Comparison of ENCODE assay signal across 8 cellular contexts in the genomic region with DNA sequence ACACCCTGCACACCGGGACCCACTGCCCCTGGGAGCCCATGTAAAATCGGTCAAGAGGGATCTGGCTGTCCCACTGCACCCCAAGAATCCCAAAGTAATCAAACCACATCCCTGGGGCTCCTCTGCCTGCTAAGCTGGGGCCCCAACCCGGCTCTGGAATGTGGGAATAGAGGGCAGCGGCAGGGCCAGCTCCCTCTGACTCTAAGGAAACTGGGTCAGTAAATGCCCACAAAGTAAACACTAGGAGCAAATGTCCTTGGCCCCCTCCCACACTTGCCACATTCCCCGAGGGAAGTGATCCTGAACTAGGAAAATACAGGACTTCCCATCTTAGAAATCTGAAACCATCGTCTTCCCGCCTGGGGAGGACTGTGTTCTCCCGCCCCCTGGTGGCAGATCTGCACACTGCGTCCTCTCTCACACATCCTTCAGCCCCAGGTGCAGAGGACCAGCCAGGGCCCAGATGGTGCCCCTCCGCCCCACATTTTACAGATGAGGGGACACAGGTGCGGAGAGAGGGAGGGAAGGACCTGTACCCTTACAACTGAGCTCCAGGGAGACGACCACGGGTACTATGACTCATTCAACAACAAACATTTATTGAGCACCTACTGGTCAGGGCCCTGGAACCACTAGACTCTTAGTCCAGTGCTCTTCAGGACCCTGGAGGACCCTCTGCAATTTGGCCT. TPM values are rescaled to one million over a fixed set of nuclear protein-coding genes. Genes with fewer than 3 reads are reported as not detected.
DNase-seq lines count a peak whose midpoint lies in the region; ATAC-seq and TF ChIP-seq lines count a peak whose summit lies in the region.

No MANE protein-coding gene starts in this region.

- no peaks in the 10 kb centered on the region for H3K27me3 ChIP-seq in BLaER1

- H3K9me3 Mint-ChIP-seq in activated CD8-positive, alpha-beta memory T cell treated with anti-CD3 and anti-CD28 coated beads, Interleukin-2, amount 10 ng/mL, durations not matched to agents 7 days and 5 days (ENCODE audit: low read depth), result no peaks in the 10 kb centered on the region

- DNase-seq in HK-2 (ENCODE audit: unreplicated experiment) (peak; percentile 92), NCI-H82 (lab: John Stamatoyannopoulos, UW) (peak; percentile 88), epithelial cell of esophagus (ENCODE audit: low read depth) (peak; percentile 88), mucosa of descending colon (peak; percentile 82 to 95 (median 90))
- peak; percentile 77 for DNase-seq in activated CD8-positive, alpha-beta memory T cell treated with anti-CD3 and anti-CD28 coated beads, Interleukin-2, amount 10 ng/mL, durations not matched to agents 7 days and 5 days
- peak; percentile 89 for DNase-seq in stimulated activated CD8-positive, alpha-beta memory T cell treated with anti-CD3 and anti-CD28 coated beads, Interleukin-4, amount 100 ng/mL, for 48 hours

- H3K9ac ChIP-seq in BLaER1, result no peak overlapping the region

- H3K9me3 ChIP-seq in BLaER1 (no peaks in the 10 kb centered on the region), mucosa of descending colon (no peaks in the 10 kb centered on the region)

- peaks cover 35% of the 10 kb centered on the region for H3K4me1 ChIP-seq in BLaER1
- peaks cover 22% of the 10 kb centered on the region for H3K4me1 ChIP-seq in mucosa of descending colon (ENCODE audit: low read depth)

- peak overlapping the region; percentile 66 for H3K4me2 ChIP-seq in BLaER1

- peak; percentile 90 for ATAC-seq in activated CD8-positive, alpha-beta memory T cell treated with anti-CD3 and anti-CD28 coated beads, Interleukin-2, amount 10 ng/mL, durations not matched to agents 7 days and 5 days
- peak; percentile 78 for ATAC-seq in mucosa of descending colon
- ATAC-seq in GM18498 (IDR thresholded peaks at IDR 0.05; ENCODE audit: unreplicated experiment), result no peak

- H3K27ac ChIP-seq in BLaER1, result peak overlapping the region; percentile 18; the same call in 1 of the 2 replicates

- H3K36me3 ChIP-seq in BLaER1 (peaks cover 23% of the 10 kb centered on the region; the same call in 1 of the 2 replicates), mucosa of descending colon (ENCODE audit: low read depth) (no peaks in the 10 kb centered on the region)

- H3K4me3 ChIP-seq in BLaER1 (no peak overlapping the region), epithelial cell of esophagus (ENCODE audit: low read length) (peak overlapping the region; percentile 21), mucosa of descending colon (no peak overlapping the region)

- peaks cover 6% of the 10 kb centered on the region for H3K4me1 Mint-ChIP-seq in activated CD8-positive, alpha-beta memory T cell treated with anti-CD3 and anti-CD28 coated beads, Interleukin-2, amount 10 ng/mL, durations not matched to agents 7 days and 5 days

- CTCF ChIA-PET in activated CD8-positive, alpha-beta memory T cell treated with anti-CD3 and anti-CD28 coated beads, Interleukin-2, amount 10 ng/mL, durations not matched to agents 7 days and 5 days (lab: Charles Lee), result interaction anchor here (0.6 to 5.0 kb wide), 24 partner anchors 9 to 553 kb away, joined by 3 to 41 read pairs (median 4); a partner anchor contains a TSS

- no peaks in the 10 kb centered on the region for H3K27me3 Mint-ChIP-seq in activated CD8-positive, alpha-beta memory T cell treated with anti-CD3 and anti-CD28 coated beads, Interleukin-2, amount 10 ng/mL, durations not matched to agents 7 days and 5 days

- H3K27ac Mint-ChIP-seq in activated CD8-positive, alpha-beta memory T cell treated with anti-CD3 and anti-CD28 coated beads, Interleukin-2, amount 10 ng/mL, durations not matched to agents 7 days and 5 days, result no peak overlapping the region

- intact Hi-C loops in mucosa of descending colon (cut with DNase I, micrococcal nuclease), result loop anchor here (2.0 to 5.0 kb wide), 2 partner anchors 63 to 64 kb away; no protein-coding TSS in a partner anchor

- H3K4me3 Mint-ChIP-seq in activated CD8-positive, alpha-beta memory T cell treated with anti-CD3 and anti-CD28 coated beads, Interleukin-2, amount 10 ng/mL, durations not matched to agents 7 days and 5 days, result no peak overlapping the region

- peak; percentile 96 for TF ChIP-seq CTCF in epithelial cell of esophagus (IDR thresholded peaks at IDR 0.05; ENCODE audit: insufficient read depth, low read depth, low read length, missing control alignments)
- peak; percentile 83 for TF ChIP-seq CTCF in mucosa of descending colon (IDR thresholded peaks at IDR 0.05)

- no peaks in the 10 kb centered on the region for H4K20me1 ChIP-seq in BLaER1

- no peaks in the 10 kb centered on the region for H3K36me3 Mint-ChIP-seq in activated CD8-positive, alpha-beta memory T cell treated with anti-CD3 and anti-CD28 coated beads, Interleukin-2, amount 10 ng/mL, durations not matched to agents 7 days and 5 days

RNA-seq across cellular contexts. Expression of a gene that starts 10.2 kb away (rescaled TPM):
- total RNA-seq in activated CD8-positive, alpha-beta memory T cell treated with anti-CD3 and anti-CD28 coated beads, Interleukin-2, amount 10 ng/mL, durations not matched to agents 7 days and 5 days, result 1 to 10 TPM; 2.1 to 3.0 TPM
- total RNA-seq in mucosa of descending colon, result 10 to 100 TPM; 10.7 to 14.0 (median 12.1) TPM

RNA-seq across cellular contexts. Expression of a gene that starts 11.3 kb away (rescaled TPM):
- total RNA-seq in activated CD8-positive, alpha-beta memory T cell treated with anti-CD3 and anti-CD28 coated beads, Interleukin-2, amount 10 ng/mL, durations not matched to agents 7 days and 5 days, result 1 to 10 TPM; 1.3 TPM
- total RNA-seq in mucosa of descending colon, result 10 to 100 TPM in 2 of 3 donors, 1 to 10 TPM in 1; 5.7 to 32.7 (median 18.6) TPM

RNA-seq across cellular contexts. Expression of a gene that starts 15.0 kb away (rescaled TPM):
- 1 to 10 TPM; 2.3 TPM for total RNA-seq in activated CD8-positive, alpha-beta memory T cell treated with anti-CD3 and anti-CD28 coated beads, Interleukin-2, amount 10 ng/mL, durations not matched to agents 7 days and 5 days
- 100 to 1,000 TPM; 165 to 383 (median 320) TPM for total RNA-seq in mucosa of descending colon

RNA-seq across cellular contexts. Expression of a gene that starts 34.5 kb away (rescaled TPM):
- 10 to 100 TPM; 28.2 to 35.0 TPM for total RNA-seq in activated CD8-positive, alpha-beta memory T cell treated with anti-CD3 and anti-CD28 coated beads, Interleukin-2, amount 10 ng/mL, durations not matched to agents 7 days and 5 days
- total RNA-seq in mucosa of descending colon, result 10 to 100 TPM; 17.8 to 46.5 (median 19.1) TPM

RNA-seq across cellular contexts. Expression of a gene that starts 36.1 kb away (rescaled TPM):
- not detected for total RNA-seq in activated CD8-positive, alpha-beta memory T cell treated with anti-CD3 and anti-CD28 coated beads, Interleukin-2, amount 10 ng/mL, durations not matched to agents 7 days and 5 days
- under 1 TPM in 1 of 3 donors, not detected in 2; 0.73 TPM for total RNA-seq in mucosa of descending colon

Comparison
In these comparisons a context has a peak if more than half of its experiments do, and no peak if none do; other contexts are left out.
1. RNA of a gene that starts 15.0 kb away (total RNA-seq): 165 to 383 TPM in mucosa of descending colon; 2.3 TPM in activated CD8-positive, alpha-beta memory T cell treated with anti-CD3 and anti-CD28 coated beads, Interleukin-2, amount 10 ng/mL, durations not matched to agents 7 days and 5 days; every median in the first group is over 10 times any median in the second.
2. Peak in every context shown above with its lines, with median percentiles within 50 percentile points of each other: DNase-seq.